Comparison of ENCODE assay signal across 21 cellular contexts in the genomic region with DNA sequence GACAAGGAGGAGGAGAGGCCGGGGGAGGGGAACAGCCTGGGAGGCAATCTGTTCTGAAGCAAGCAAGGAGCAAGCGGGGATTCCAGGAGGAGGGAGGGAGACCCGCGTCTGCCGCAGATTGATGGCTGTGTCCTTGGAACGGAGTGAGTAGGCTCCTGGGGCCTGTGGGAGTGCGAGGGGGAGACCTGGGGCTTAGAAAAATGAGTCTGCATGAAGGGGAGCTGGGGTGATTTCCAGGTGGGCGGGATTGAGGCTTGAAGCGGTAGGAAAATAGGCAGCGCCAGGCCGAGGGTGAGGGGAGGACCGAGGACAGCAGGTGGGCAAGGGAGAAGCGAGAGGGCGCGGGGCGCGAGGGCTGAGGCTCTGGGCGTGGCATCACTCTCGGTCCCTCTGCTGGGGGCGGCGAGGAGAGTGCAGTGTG. TPM values are rescaled to one million over a fixed set of nuclear protein-coding genes. Genes with fewer than 3 reads are reported as not detected.
DNase-seq lines count a peak whose midpoint lies in the region; TF ChIP-seq lines count a peak whose summit lies in the region.
"Had no signal": no experiment of that assay in that cellular context is flagged by ENCODE, and none has a peak within 500 bp of the region (broad histone marks: within the 10 kb centered on the region; RNA-seq: fewer than 3 reads in every experiment).

No MANE protein-coding gene starts in this region.

- H3K27ac Mint-ChIP-seq in MCF 10A (ENCODE audit: low read depth, unreplicated experiment): peak overlapping the region; percentile 10
- no peak overlapping the region for H3K27ac Mint-ChIP-seq in endodermal cell
- H3K27ac Mint-ChIP-seq in nephron: peak overlapping the region; percentile 47 to 68 (median 67)
- no peak overlapping the region for H3K27ac Mint-ChIP-seq in activated naive CD8-positive, alpha-beta T cell treated with anti-CD3 and anti-CD28 coated beads for 36 hours
- H3K27ac Mint-ChIP-seq in CD14-positive monocyte: no peak overlapping the region
- H3K27ac Mint-ChIP-seq: activated B cell treated with CpG ODN at 0.5 μM for 24 hours; activated naive CD4-positive, alpha-beta T cell treated with anti-CD3 and anti-CD28 coated beads for 36 hours; CD4-positive, alpha-beta memory T cell; naive thymus-derived CD8-positive, alpha-beta T cell had no signal

- H2BK12ac ChIP-seq in trophoblast cell (ENCODE audit: low read length): no peak overlapping the region

- H3K4me2 ChIP-seq in trophoblast cell (ENCODE audit: low read length): no peak overlapping the region
- H3K4me2 ChIP-seq: A549 had no signal

- H3K9me3 ChIP-seq in breast epithelium (no peaks in the 10 kb centered on the region), endodermal cell (ENCODE audit: control insufficient read depth, low read length) (no peaks in the 10 kb centered on the region), trophoblast cell (ENCODE audit: insufficient read depth, low read depth, low read length) (peaks cover 4% of the 10 kb centered on the region)
- H3K9me3 ChIP-seq: A549, tibial artery had no signal

- no peak overlapping the region for H4K8ac ChIP-seq in trophoblast cell (ENCODE audit: low read depth, low read length)

- no peaks in the 10 kb centered on the region for H3K4me1 ChIP-seq in breast epithelium
- no peaks in the 10 kb centered on the region for H3K4me1 ChIP-seq in endodermal cell (ENCODE audit: control insufficient read depth, insufficient read depth, low read length)
- H3K4me1 ChIP-seq in trophoblast cell (ENCODE audit: control insufficient read depth in 1 of 2, insufficient read depth in 2 of 2, low read length in 2 of 2): no peaks in the 10 kb centered on the region
- H3K4me1 ChIP-seq: tibial artery had no signal

- DNase-seq in MCF 10A (ENCODE audit: unreplicated experiment) (no peak), breast epithelium (ENCODE audit: low spot score in 2 of 2) (no peak), endodermal cell (peak; percentile 78), lower leg skin (ENCODE audit: low spot score in 2 of 2) (no peak), CD14-positive monocyte (ENCODE audit: low spot score) (no peak), trophoblast cell (no peak)
- DNase-seq in activated naive CD8-positive, alpha-beta T cell treated with anti-CD3 and anti-CD28 coated beads for 36 hours: no peak
- DNase-seq: activated B cell treated with CpG ODN at 0.5 μM for 24 hours; activated naive CD4-positive, alpha-beta T cell treated with anti-CD3 and anti-CD28 coated beads for 36 hours; CD4-positive, alpha-beta memory T cell; cortex of kidney; EL; naive thymus-derived CD8-positive, alpha-beta T cell; NCI-H526 treated with DMSO at 0.1 percent for 48 hours; right cardiac atrium; stimulated activated CD4-positive, alpha-beta T cell treated with anti-CD3 and anti-CD28 coated beads, Interleukin-2, amount 100 ng/mL, for 24 hours; tibial artery had no signal

- POLR2A ChIA-PET in MCF 10A (lab: Yijun Ruan, JAX): no interaction called here

- intact Hi-C loops in MCF 10A (cut with micrococcal nuclease) (no loop called here), breast epithelium (cut with DNase I; ENCODE audit: low total_unique reads) (no loop called here), lower leg skin (cut with DNase I; ENCODE audit: low total_unique reads) (no loop called here), CD14-positive monocyte (cut with micrococcal nuclease) (no loop called here)

- H3K14ac ChIP-seq in trophoblast cell (ENCODE audit: low read length): no peak overlapping the region

- TF ChIP-seq POLR2A in breast epithelium (IDR thresholded peaks at IDR 0.05) (no peak), lower leg skin (IDR thresholded peaks at IDR 0.05) (no peak)

- H3K27ac ChIP-seq in breast epithelium (no peak overlapping the region), endodermal cell (ENCODE audit: low read depth, low read length) (peak overlapping the region; percentile 44), trophoblast cell (ENCODE audit: low read depth, low read length) (no peak overlapping the region)
- H3K27ac ChIP-seq: tibial artery had no signal

- H3K9ac ChIP-seq in endodermal cell (ENCODE audit: extremely low read depth, low read length, poor library complexity, severe bottlenecking) (no peak overlapping the region), trophoblast cell (ENCODE audit: low read length) (no peak overlapping the region)

- H3K9me3 Mint-ChIP-seq in MCF 10A (ENCODE audit: unreplicated experiment) (no peaks in the 10 kb centered on the region), endodermal cell (no peaks in the 10 kb centered on the region), nephron (no peaks in the 10 kb centered on the region), CD14-positive monocyte (peaks cover 0 to 5% (median 0%) of the 10 kb centered on the region in 7 donors)
- H3K9me3 Mint-ChIP-seq in activated naive CD8-positive, alpha-beta T cell treated with anti-CD3 and anti-CD28 coated beads for 36 hours: no peaks in the 10 kb centered on the region
- H3K9me3 Mint-ChIP-seq: activated naive CD4-positive, alpha-beta T cell treated with anti-CD3 and anti-CD28 coated beads for 36 hours had no signal

- no TSS peak for BruUV-seq in MCF 10A (replicated peaks; lab: Mats Ljungman, UMichigan)

- H3K79me1 ChIP-seq in trophoblast cell (ENCODE audit: low read length): no peaks in the 10 kb centered on the region

- no peak overlapping the region for H2AK5ac ChIP-seq in trophoblast cell (ENCODE audit: low read length)

- CTCF ChIA-PET in MCF 10A (lab: Yijun Ruan, JAX): no interaction called here

- no peak overlapping the region for H4K12ac ChIP-seq in trophoblast cell (ENCODE audit: low read depth, low read length)

- TF ChIP-seq CTCF in MCF 10A (IDR thresholded peaks at IDR 0.05; ENCODE audit: unreplicated experiment) (no peak), breast epithelium (IDR thresholded peaks at IDR 0.05) (no peak), endodermal cell (conservative IDR thresholded peaks at IDR 0.05) (no peak), nephron (IDR thresholded peaks at IDR 0.05; ENCODE audit: unreplicated experiment in 3 of 3) (no peak), lower leg skin (IDR thresholded peaks at IDR 0.05) (no peak), CD14-positive monocyte (IDR thresholded peaks at IDR 0.05) (no peak)

- no peaks in the 10 kb centered on the region for H3K4me1 Mint-ChIP-seq in MCF 10A (ENCODE audit: insufficient read depth, unreplicated experiment)
- H3K4me1 Mint-ChIP-seq in endodermal cell: peaks cover 12% of the 10 kb centered on the region
- H3K4me1 Mint-ChIP-seq in nephron: peaks cover 24% of the 10 kb centered on the region
- H3K4me1 Mint-ChIP-seq in activated naive CD8-positive, alpha-beta T cell treated with anti-CD3 and anti-CD28 coated beads for 36 hours: peaks cover 2% of the 10 kb centered on the region
- H3K4me1 Mint-ChIP-seq in CD14-positive monocyte: no peaks in the 10 kb centered on the region
- H3K4me1 Mint-ChIP-seq: activated B cell treated with CpG ODN at 0.5 μM for 24 hours had no signal

- no peak overlapping the region for H2BK120ac ChIP-seq in trophoblast cell (ENCODE audit: insufficient read depth, low read length, poor library complexity)

- H2BK5ac ChIP-seq in trophoblast cell (ENCODE audit: low read depth, low read length, poor library complexity): no peak overlapping the region

- H3K36me3 ChIP-seq in breast epithelium (no peaks in the 10 kb centered on the region), endodermal cell (ENCODE audit: control insufficient read depth, insufficient read depth, low read length) (no peaks in the 10 kb centered on the region), trophoblast cell (ENCODE audit: control insufficient read depth in 1 of 2, insufficient read depth in 2 of 2, low read length in 2 of 2) (no peaks in the 10 kb centered on the region)
- H3K36me3 ChIP-seq: tibial artery had no signal

- no peak overlapping the region for H3K4me3 Mint-ChIP-seq in MCF 10A (ENCODE audit: unreplicated experiment)
- peak overlapping the region; percentile 65 for H3K4me3 Mint-ChIP-seq in endodermal cell
- H3K4me3 Mint-ChIP-seq in nephron: peak overlapping the region; percentile 64 to 73 (median 70)
- H3K4me3 Mint-ChIP-seq in activated naive CD8-positive, alpha-beta T cell treated with anti-CD3 and anti-CD28 coated beads for 36 hours: no peak overlapping the region
- H3K4me3 Mint-ChIP-seq in CD14-positive monocyte: peak overlapping the region in 1 of 2 donors; percentile 21
- H3K4me3 Mint-ChIP-seq: activated B cell treated with CpG ODN at 0.5 μM for 24 hours; activated naive CD4-positive, alpha-beta T cell treated with anti-CD3 and anti-CD28 coated beads for 36 hours; CD4-positive, alpha-beta memory T cell had no signal

- H3K18ac ChIP-seq in trophoblast cell (ENCODE audit: low read length): no peak overlapping the region

- no peak overlapping the region for H3K4me3 ChIP-seq in breast epithelium
- peak overlapping the region; percentile 70 for H3K4me3 ChIP-seq in endodermal cell (ENCODE audit: low read length)
- no peak overlapping the region for H3K4me3 ChIP-seq in lower leg skin (ENCODE audit: low read depth, poor library complexity, severe bottlenecking)
- H3K4me3 ChIP-seq in trophoblast cell (ENCODE audit: low read depth, low read length): no peak overlapping the region
- H3K4me3 ChIP-seq: A549, lung, tibial artery had no signal

- H2AFZ ChIP-seq in trophoblast cell (ENCODE audit: insufficient read depth, low read length, poor library complexity): no peak overlapping the region

- no peaks in the 10 kb centered on the region for H3K79me2 ChIP-seq in trophoblast cell (ENCODE audit: control insufficient read depth, insufficient read depth, low read length, poor library complexity)

- no peak overlapping the region for H4K91ac ChIP-seq in trophoblast cell (ENCODE audit: low read depth, low read length)

- peaks cover 0 to 31% of the 10 kb centered on the region in 2 donors for H3K27me3 ChIP-seq in breast epithelium
- H3K27me3 ChIP-seq in endodermal cell (ENCODE audit: control insufficient read depth, insufficient read depth, low read length, poor library complexity, severe bottlenecking): peaks cover 37% of the 10 kb centered on the region
- H3K27me3 ChIP-seq in trophoblast cell (ENCODE audit: insufficient read depth, low read length): peaks cover 14% of the 10 kb centered on the region

- H3K23ac ChIP-seq in trophoblast cell (ENCODE audit: low read length): no peak overlapping the region

- no peaks in the 10 kb centered on the region for H3K36me3 Mint-ChIP-seq in MCF 10A (ENCODE audit: insufficient read depth, unreplicated experiment)
- no peaks in the 10 kb centered on the region for H3K36me3 Mint-ChIP-seq in endodermal cell (ENCODE audit: low read depth)
- no peaks in the 10 kb centered on the region for H3K36me3 Mint-ChIP-seq in nephron (ENCODE audit: low read depth)
- H3K36me3 Mint-ChIP-seq in activated naive CD8-positive, alpha-beta T cell treated with anti-CD3 and anti-CD28 coated beads for 36 hours: no peaks in the 10 kb centered on the region
- H3K36me3 Mint-ChIP-seq in CD14-positive monocyte: no peaks in the 10 kb centered on the region
- H3K36me3 Mint-ChIP-seq: CD4-positive, alpha-beta memory T cell had no signal

- WGBS in endodermal cell (ENCODE audit: insufficient coverage in 1 of 2, insufficient read length in 1 of 2), 2 experiments: 4 to 7% methylated on average over 6 to 21 of the region's 21 CpGs
- 19 to 23% methylated on average over 21 of the region's 21 CpGs for WGBS in lower leg skin, 2 donors
- WGBS in trophoblast cell (ENCODE audit: extremely low coverage, insufficient coverage, insufficient read length): no CpG with 5 or more reads among the region's 21 CpGs

- H3K27me3 Mint-ChIP-seq in MCF 10A (ENCODE audit: insufficient read depth, unreplicated experiment) (peaks cover 51% of the 10 kb centered on the region), endodermal cell (ENCODE audit: insufficient read depth) (peaks cover 48% of the 10 kb centered on the region), nephron (ENCODE audit: low read depth) (peaks cover 16% of the 10 kb centered on the region), CD14-positive monocyte (ENCODE audit: low read depth in 3 of 3) (peaks cover 38 to 45% (median 40%) of the 10 kb centered on the region in 3 donors)
- H3K27me3 Mint-ChIP-seq in activated naive CD8-positive, alpha-beta T cell treated with anti-CD3 and anti-CD28 coated beads for 36 hours: peaks cover 48% of the 10 kb centered on the region

- no peak overlapping the region for H3K4ac ChIP-seq in trophoblast cell (ENCODE audit: low read depth, low read length)

RNA-seq across cellular contexts. Expression of a gene that starts 1.6 kb away (rescaled TPM):
- total RNA-seq in MCF 10A (2022) (not detected in 2 replicates), breast epithelium (not detected), endodermal cell (under 1 TPM in 1 of 2 donors, not detected in 1; 0.04 TPM), lower leg skin (under 1 TPM in 2 of 4 donors, not detected in 2; 0.08 to 0.15 TPM)
- polyA plus RNA-seq in endodermal cell (2013, experiment 1 of 2): 8.9 TPM
- 8.4 TPM for polyA plus RNA-seq in endodermal cell (2013, experiment 2 of 2)
- total RNA-seq in activated naive CD8-positive, alpha-beta T cell treated with anti-CD3 and anti-CD28 coated beads for 36 hours: not detected
- not detected for polyA plus RNA-seq in CD14-positive monocyte
- polyA plus RNA-seq in trophoblast cell (2013): under 0.01 and 0.01 TPM in 2 replicates
- total RNA-seq: activated B cell treated with CpG ODN at 0.5 μM for 24 hours; activated naive CD4-positive, alpha-beta T cell treated with anti-CD3 and anti-CD28 coated beads for 36 hours; CD4-positive, alpha-beta memory T cell; naive thymus-derived CD8-positive, alpha-beta T cell; RPMI7951 had no signal
- polyA plus RNA-seq: CD4-positive, alpha-beta memory T cell; naive thymus-derived CD8-positive, alpha-beta T cell had no signal

RNA-seq across cellular contexts. Expression of a gene that starts 56.9 kb away (rescaled TPM):
- not detected in 2 replicates for total RNA-seq in MCF 10A (2022)
- total RNA-seq in breast epithelium: 1 to 10 TPM in 1 of 3 donors, under 1 TPM in 2; 0.44 to 3.3 (median 0.80) TPM
- total RNA-seq in endodermal cell: 1 to 10 TPM; 3.7 to 4.2 TPM
- 13.9 TPM for polyA plus RNA-seq in endodermal cell (2013, experiment 1 of 2)
- 15.2 TPM for polyA plus RNA-seq in endodermal cell (2013, experiment 2 of 2)
- total RNA-seq in lower leg skin: 1 to 10 TPM in 2 of 4 donors, under 1 TPM in 2; 0.17 to 1.6 (median 0.82) TPM
- total RNA-seq in activated naive CD8-positive, alpha-beta T cell treated with anti-CD3 and anti-CD28 coated beads for 36 hours: not detected
- not detected for polyA plus RNA-seq in CD14-positive monocyte
- polyA plus RNA-seq in trophoblast cell (2013): 2.1 and 2.5 TPM in 2 replicates
- total RNA-seq: activated B cell treated with CpG ODN at 0.5 μM for 24 hours; activated naive CD4-positive, alpha-beta T cell treated with anti-CD3 and anti-CD28 coated beads for 36 hours; CD4-positive, alpha-beta memory T cell; naive thymus-derived CD8-positive, alpha-beta T cell; RPMI7951 had no signal
- polyA plus RNA-seq: CD4-positive, alpha-beta memory T cell; naive thymus-derived CD8-positive, alpha-beta T cell had no signal

Comparison
In these comparisons a context has a peak if more than half of its experiments do, and no peak if none do; other contexts are left out.
1. H3K27ac Mint-ChIP-seq: peak in MCF 10A (single experiment) and nephron (3 of 3); none in endodermal cell (single experiment), activated naive CD8-positive, alpha-beta T cell treated with anti-CD3 and anti-CD28 coated beads for 36 hours (single experiment) and CD14-positive monocyte (0 of 7).
2. H3K4me3 Mint-ChIP-seq: peak in endodermal cell (single experiment) and nephron (3 of 3); none in MCF 10A (single experiment) and activated naive CD8-positive, alpha-beta T cell treated with anti-CD3 and anti-CD28 coated beads for 36 hours (single experiment).